1 cellular context compared by ENCODE assay signal in genomic region chr5:140546851-140547507, GRCh38.
A peak's percentile ranks its signal among the peaks of the same experiment; 100 is the strongest.
TF ChIP-seq lines count a peak whose summit lies in the region.

No MANE protein-coding gene starts in this region.

TF ChIP-seq in endothelial cell of umbilical vein, 7 proteins besides CTCF, POLR2A, EP300 and RAD21:
- TF ChIP-seq GATA2 (IDR thresholded peaks at IDR 0.05; ENCODE audit: insufficient read depth, insufficient read length, low read depth, low read length) (no peak), POLR2AphosphoS5 (IDR thresholded peaks at IDR 0.05; ENCODE audit: insufficient read depth, low read depth, low read length) (peak; percentile 5)
TF ChIP-seq in endothelial cell of umbilical vein: peak in this region for 1.
